In the genomic region with DNA sequence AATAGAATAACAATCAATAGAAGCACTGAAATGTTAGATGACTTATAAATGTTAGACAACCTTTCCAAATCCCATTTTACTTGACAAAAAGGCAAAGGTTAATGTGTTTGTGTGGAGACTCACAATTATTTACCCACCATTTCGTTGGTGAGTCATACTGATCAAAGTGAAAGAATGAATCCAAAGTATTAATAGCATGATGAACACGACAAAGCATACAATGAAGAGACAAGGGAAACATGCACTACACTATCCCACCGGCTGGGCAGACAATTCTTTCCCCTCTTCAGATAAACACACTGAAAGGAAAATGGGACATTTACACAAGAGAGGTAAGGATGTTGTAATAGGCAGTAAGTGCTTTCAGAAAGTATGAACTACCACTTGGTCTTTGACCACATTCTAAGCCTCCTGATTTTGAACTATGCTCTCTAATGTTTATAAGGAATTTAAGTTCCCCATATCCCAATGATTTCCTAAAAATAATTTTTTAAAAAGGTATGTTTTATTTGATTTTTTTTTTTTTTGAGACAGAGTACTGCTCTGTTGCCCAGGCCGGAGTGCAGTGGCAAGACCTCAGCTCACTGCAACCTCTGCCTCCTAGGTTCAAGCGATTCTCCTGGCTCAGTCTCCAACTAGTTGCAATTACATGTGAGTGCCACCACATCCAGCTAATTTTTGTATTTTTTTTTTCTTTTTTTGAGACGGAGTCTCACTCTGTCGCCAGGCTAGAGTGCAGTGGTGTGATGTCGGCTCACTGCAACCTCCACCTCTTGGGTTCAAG, we compare ENCODE assay signal across 1 cellular context.
A peak's percentile ranks its signal among the peaks of the same experiment; 100 is the strongest.
TF ChIP-seq lines count a peak whose summit lies in the region.
"Not testable (repeated sequence)": the region's sequence is repeated elsewhere in the genome, so short reads cannot be mapped to it uniquely, and the experiment has no call there.

No MANE protein-coding gene starts in this region.

TF ChIP-seq in HepG2, 621 proteins besides CTCF, POLR2A, EP300 and RAD21 (continued from another document and continues in another):
- TF ChIP-seq AHDC1 (CRISPR knock-in tag; IDR thresholded peaks at IDR 0.05; ENCODE audit: borderline replicate concordance) (peak; percentile 73; the same call in 1 of the 2 replicates), THAP11 (CRISPR knock-in tag; IDR thresholded peaks at IDR 0.05) (peak; percentile 66; the same call in 1 of the 2 replicates), SALL1 (CRISPR knock-in tag; IDR thresholded peaks at IDR 0.05) (peak; percentile 76), ZNF878 (CRISPR knock-in tag; IDR thresholded peaks at IDR 0.05) (peak; percentile 39; the same call in 1 of the 2 replicates), HNF1A (IDR thresholded peaks at IDR 0.05; ENCODE audit: low read depth) (peak; percentile 48; the same call in 1 of the 2 replicates), HNF1A (CRISPR knock-in tag; IDR thresholded peaks at IDR 0.05; ENCODE audit: borderline replicate concordance) (peak; percentile 27; the same call in 1 of the 2 replicates), ZNF264 (CRISPR knock-in tag; IDR thresholded peaks at IDR 0.05) (peak; percentile 69), SMAD3 (CRISPR knock-in tag; IDR thresholded peaks at IDR 0.05) (peak; percentile 47; the same call in 1 of the 2 replicates), KLF16 (CRISPR knock-in tag; IDR thresholded peaks at IDR 0.05) (0 out of 4 replicates have a peak, but pooled peaks of 1 of the 2 experiments have one; percentile 32), CEBPG (CRISPR knock-in tag; IDR thresholded peaks at IDR 0.05) (peak; percentile 95), SKI (IDR thresholded peaks at IDR 0.05; ENCODE audit: partially characterized antibody) (peak; percentile 71), KDM3A (CRISPR knock-in tag; IDR thresholded peaks at IDR 0.05; ENCODE audit: low read depth) (peak; percentile 26; the same call in 1 of the 2 replicates), TARDBP (CRISPR knock-in tag; IDR thresholded peaks at IDR 0.05) (peak; percentile 56; the same call in 1 of the 2 replicates), ZFP1 (CRISPR knock-in tag; IDR thresholded peaks at IDR 0.05) (peak; percentile 54; the same call in 1 of the 2 replicates), FOXJ3 (CRISPR knock-in tag; IDR thresholded peaks at IDR 0.05; ENCODE audit: borderline replicate concordance) (peak; percentile 78), ERF (CRISPR knock-in tag; IDR thresholded peaks at IDR 0.05) (0 out of 2 replicates have a peak, but pooled peaks have one; percentile 56), NCOA2 (CRISPR knock-in tag; IDR thresholded peaks at IDR 0.05) (peak; percentile 88), SOX6 (CRISPR knock-in tag; IDR thresholded peaks at IDR 0.05) (peak; percentile 98), JUNB (CRISPR knock-in tag; IDR thresholded peaks at IDR 0.05; ENCODE audit: borderline replicate concordance) (peak; percentile 96), GMEB1 (CRISPR knock-in tag; IDR thresholded peaks at IDR 0.05; ENCODE audit: borderline replicate concordance) (peak; percentile 23; the same call in 1 of the 2 replicates), SIX1 (CRISPR knock-in tag; IDR thresholded peaks at IDR 0.05; ENCODE audit: borderline replicate concordance) (peak; percentile 81; the same call in 1 of the 2 replicates), GATAD1 (CRISPR knock-in tag; IDR thresholded peaks at IDR 0.05) (peak; percentile 54; the same call in 1 of the 2 replicates), ZNF205 (CRISPR knock-in tag; IDR thresholded peaks at IDR 0.05) (peak; percentile 74; the same call in 1 of the 2 replicates), SOX5 (CRISPR knock-in tag; IDR thresholded peaks at IDR 0.05; ENCODE audit: borderline replicate concordance) (peak; percentile 97), KDM6A (CRISPR knock-in tag; IDR thresholded peaks at IDR 0.05; ENCODE audit: low read depth) (peak; percentile 77; the same call in 1 of the 2 replicates), ZNF792 (CRISPR knock-in tag; IDR thresholded peaks at IDR 0.05) (peak; percentile 68; the same call in 1 of the 2 replicates), RCOR2 (CRISPR knock-in tag; IDR thresholded peaks at IDR 0.05) (peak; percentile 74), ZNF614 (CRISPR knock-in tag; IDR thresholded peaks at IDR 0.05; ENCODE audit: borderline replicate concordance) (peak; percentile 78; the same call in 1 of the 2 replicates), RARA (CRISPR knock-in tag; IDR thresholded peaks at IDR 0.05) (peak; percentile 68), NFKBIZ (CRISPR knock-in tag; IDR thresholded peaks at IDR 0.05) (peak; percentile 66; the same call in 1 of the 2 replicates), FOXA1 (IDR thresholded peaks at IDR 0.05) (peak; percentile 51; the same call in 1 of the 2 replicates), FOXA1 (CRISPR knock-in tag; IDR thresholded peaks at IDR 0.05) (peak; percentile 82), GATAD2A (CRISPR knock-in tag; IDR thresholded peaks at IDR 0.05) (peak; percentile 96)
- TF ChIP-seq, protein P1, sequence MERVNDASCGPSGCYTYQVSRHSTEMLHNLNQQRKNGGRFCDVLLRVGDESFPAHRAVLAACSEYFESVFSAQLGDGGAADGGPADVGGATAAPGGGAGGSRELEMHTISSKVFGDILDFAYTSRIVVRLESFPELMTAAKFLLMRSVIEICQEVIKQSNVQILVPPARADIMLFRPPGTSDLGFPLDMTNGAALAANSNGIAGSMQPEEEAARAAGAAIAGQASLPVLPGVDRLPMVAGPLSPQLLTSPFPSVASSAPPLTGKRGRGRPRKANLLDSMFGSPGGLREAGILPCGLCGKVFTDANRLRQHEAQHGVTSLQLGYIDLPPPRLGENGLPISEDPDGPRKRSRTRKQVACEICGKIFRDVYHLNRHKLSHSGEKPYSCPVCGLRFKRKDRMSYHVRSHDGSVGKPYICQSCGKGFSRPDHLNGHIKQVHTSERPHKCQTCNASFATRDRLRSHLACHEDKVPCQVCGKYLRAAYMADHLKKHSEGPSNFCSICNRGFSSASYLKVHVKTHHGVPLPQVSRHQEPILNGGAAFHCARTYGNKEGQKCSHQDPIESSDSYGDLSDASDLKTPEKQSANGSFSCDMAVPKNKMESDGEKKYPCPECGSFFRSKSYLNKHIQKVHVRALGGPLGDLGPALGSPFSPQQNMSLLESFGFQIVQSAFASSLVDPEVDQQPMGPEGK (CRISPR knock-in tag; IDR thresholded peaks at IDR 0.05): 0 out of 2 replicates have a peak, but pooled peaks have one; percentile 18
- TF ChIP-seq, protein P2, sequence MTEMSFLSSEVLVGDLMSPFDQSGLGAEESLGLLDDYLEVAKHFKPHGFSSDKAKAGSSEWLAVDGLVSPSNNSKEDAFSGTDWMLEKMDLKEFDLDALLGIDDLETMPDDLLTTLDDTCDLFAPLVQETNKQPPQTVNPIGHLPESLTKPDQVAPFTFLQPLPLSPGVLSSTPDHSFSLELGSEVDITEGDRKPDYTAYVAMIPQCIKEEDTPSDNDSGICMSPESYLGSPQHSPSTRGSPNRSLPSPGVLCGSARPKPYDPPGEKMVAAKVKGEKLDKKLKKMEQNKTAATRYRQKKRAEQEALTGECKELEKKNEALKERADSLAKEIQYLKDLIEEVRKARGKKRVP (CRISPR knock-in tag; IDR thresholded peaks at IDR 0.05): peak in 1 of 2 experiments; percentile 89; a peak in 2 of 4 replicates
- not testable (repeated sequence) for TF ChIP-seq SOX6 (IDR thresholded peaks at IDR 0.05)
- TF ChIP-seq, protein P3, sequence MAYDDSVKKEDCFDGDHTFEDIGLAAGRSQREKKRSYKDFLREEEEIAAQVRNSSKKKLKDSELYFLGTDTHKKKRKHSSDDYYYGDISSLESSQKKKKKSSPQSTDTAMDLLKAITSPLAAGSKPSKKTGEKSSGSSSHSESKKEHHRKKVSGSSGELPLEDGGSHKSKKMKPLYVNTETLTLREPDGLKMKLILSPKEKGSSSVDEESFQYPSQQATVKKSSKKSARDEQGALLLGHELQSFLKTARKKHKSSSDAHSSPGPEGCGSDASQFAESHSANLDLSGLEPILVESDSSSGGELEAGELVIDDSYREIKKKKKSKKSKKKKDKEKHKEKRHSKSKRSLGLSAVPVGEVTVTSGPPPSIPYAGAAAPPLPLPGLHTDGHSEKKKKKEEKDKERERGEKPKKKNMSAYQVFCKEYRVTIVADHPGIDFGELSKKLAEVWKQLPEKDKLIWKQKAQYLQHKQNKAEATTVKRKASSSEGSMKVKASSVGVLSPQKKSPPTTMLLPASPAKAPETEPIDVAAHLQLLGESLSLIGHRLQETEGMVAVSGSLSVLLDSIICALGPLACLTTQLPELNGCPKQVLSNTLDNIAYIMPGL (CRISPR knock-in tag; IDR thresholded peaks at IDR 0.05; ENCODE audit: borderline replicate concordance in 1 of 2, low read depth in 1 of 2): 0 out of 4 replicates have a peak, but pooled peaks of 1 of the 2 experiments have one; percentile 60
- TF ChIP-seq, protein P4, sequence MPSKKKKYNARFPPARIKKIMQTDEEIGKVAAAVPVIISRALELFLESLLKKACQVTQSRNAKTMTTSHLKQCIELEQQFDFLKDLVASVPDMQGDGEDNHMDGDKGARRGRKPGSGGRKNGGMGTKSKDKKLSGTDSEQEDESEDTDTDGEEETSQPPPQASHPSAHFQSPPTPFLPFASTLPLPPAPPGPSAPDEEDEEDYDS (CRISPR knock-in tag; IDR thresholded peaks at IDR 0.05): peak; percentile 58; the same call in 1 of the 2 replicates
